Comparison of ENCODE assay signal across 1 cellular context in genomic region chr4:40055873-40056721, GRCh38.
TF ChIP-seq lines count a peak whose summit lies in the region.

No MANE protein-coding gene starts in this region.

TF ChIP-seq in IMR-90, 13 proteins besides CTCF, POLR2A, EP300 and RAD21 (continued from another document):
- TF ChIP-seq, protein P1, sequence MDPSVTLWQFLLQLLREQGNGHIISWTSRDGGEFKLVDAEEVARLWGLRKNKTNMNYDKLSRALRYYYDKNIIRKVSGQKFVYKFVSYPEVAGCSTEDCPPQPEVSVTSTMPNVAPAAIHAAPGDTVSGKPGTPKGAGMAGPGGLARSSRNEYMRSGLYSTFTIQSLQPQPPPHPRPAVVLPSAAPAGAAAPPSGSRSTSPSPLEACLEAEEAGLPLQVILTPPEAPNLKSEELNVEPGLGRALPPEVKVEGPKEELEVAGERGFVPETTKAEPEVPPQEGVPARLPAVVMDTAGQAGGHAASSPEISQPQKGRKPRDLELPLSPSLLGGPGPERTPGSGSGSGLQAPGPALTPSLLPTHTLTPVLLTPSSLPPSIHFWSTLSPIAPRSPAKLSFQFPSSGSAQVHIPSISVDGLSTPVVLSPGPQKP (IDR thresholded peaks at IDR 0.05; ENCODE audit: borderline replicate concordance, low read depth, low read length) = no peak
